8 cellular contexts compared by ENCODE assay signal in the genomic region with DNA sequence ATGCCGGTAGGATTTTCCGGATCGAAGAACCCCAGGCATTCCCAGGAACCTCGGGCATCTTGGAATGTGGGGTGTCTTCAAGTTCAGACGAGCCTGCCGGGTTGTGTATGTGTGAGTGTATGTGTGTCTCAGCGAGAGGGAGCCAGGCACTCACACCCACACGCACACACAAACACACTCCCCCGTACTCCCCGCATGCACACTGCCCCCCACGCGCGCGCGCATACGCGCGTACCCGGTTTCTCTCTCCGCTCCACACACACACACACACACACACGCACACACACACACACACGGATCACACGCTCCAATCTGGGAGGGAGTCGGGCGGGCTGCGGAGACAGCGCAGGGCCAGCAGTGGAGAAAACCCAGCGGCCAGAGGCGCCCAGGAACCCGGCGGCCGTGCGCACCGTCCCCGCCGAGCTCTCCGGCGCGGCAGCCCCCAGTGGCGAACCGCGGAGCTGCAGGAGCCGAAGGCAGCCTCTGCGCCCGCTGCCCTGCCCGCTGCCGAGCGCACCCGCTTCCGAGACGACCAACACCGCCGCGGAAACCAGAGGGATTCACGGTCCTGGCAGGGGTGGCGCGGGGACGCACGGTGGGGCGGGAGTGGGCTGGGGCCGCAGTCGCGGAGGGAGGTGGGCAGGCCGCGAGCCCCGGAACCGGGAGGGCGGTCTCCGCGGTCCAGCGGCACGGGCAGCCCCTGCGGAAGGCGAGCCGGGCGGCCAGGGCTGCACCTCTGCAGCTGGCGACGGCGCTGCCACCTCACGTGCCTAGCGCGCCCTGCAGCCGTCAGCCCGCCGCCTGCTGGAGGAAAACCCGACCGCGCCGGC. TPM values are rescaled to one million over a fixed set of nuclear protein-coding genes. Genes with fewer than 3 reads are reported as not detected.
DNase-seq lines count a peak whose midpoint lies in the region; ATAC-seq, FAIRE-seq and TF ChIP-seq lines count a peak whose summit lies in the region.

A gene (minus strand): TSS at position 125 of the 830 bp plus-strand sequence.

- peak within 1 kb of the TSS; percentile 76 for H4K91ac ChIP-seq in H1 (replicated peaks; ENCODE audit: insufficient read length, low read length)

- peak within 1 kb of the TSS; percentile 76 for H4K8ac ChIP-seq in H1 (ENCODE audit: extremely low read depth, insufficient read depth, low read length)

- peak; percentile 54 for ATAC-seq in HG02943 (IDR thresholded peaks at IDR 0.05; ENCODE audit: low read depth, unreplicated experiment)

- H2BK5ac ChIP-seq in H1 (ENCODE audit: low read depth, low read length), result peak within 1 kb of the TSS; percentile 47; the same call in 1 of the 2 replicates

- no peak within 1 kb of the TSS for H3K56ac ChIP-seq in H1 (replicated peaks; ENCODE audit: insufficient read length, low read depth, low read length)

- no peak for TF ChIP-seq EP300 in H1 (IDR thresholded peaks at IDR 0.05; ENCODE audit: borderline replicate concordance in 1 of 2, low read depth in 2 of 2, low read length in 2 of 2)

- H3K14ac ChIP-seq in H1 (ENCODE audit: insufficient read length), result no peak within 1 kb of the TSS

- no peaks in the 10 kb centered on the region for H4K20me1 ChIP-seq in H1 (replicated peaks in 1 of 2; ENCODE audit: control insufficient read depth in 1 of 2, insufficient read depth in 2 of 2, low read length in 2 of 2)

- DNase-seq in GM10248 (ENCODE audit: extremely low spot score), result peak; percentile 79
- peak; percentile 49 for DNase-seq in NCI-H2227 treated with DMSO at 0.1 percent for 48 hours (lab: John Stamatoyannopoulos, UW)
- DNase-seq in activated CD8-positive, alpha-beta memory T cell treated with anti-CD3 and anti-CD28 coated beads for 48 hours (ENCODE audit: low read depth in 2 of 3, low spot score in 2 of 3), result peak; percentile 39 to 47 (median 39)
- DNase-seq in H1 (ENCODE audit: low read depth in 1 of 2, low spot score in 2 of 2), result peak in 1 of 2 experiments; percentile 93
- DNase-seq in stimulated activated CD8-positive, alpha-beta memory T cell treated with anti-CD3 and anti-CD28 coated beads, Interleukin-15, amount 100 ng/mL, for 1 hour (ENCODE audit: low read depth), result peak; percentile 24
- no peak for DNase-seq in NCI-H226

- peak within 1 kb of the TSS; percentile 88 to 94 for H3K4me2 ChIP-seq in H1 (ENCODE audit: insufficient read depth in 1 of 2, low read depth in 2 of 2, low read length in 2 of 2)

- 0 out of 2 replicates have a peak within 1 kb of the TSS, but pooled peaks have one; percentile 61 for H2BK20ac ChIP-seq in H1 (ENCODE audit: low read length)

- H3K4me1 ChIP-seq in H1 (replicated peaks in 1 of 4; ENCODE audit: control insufficient read depth in 3 of 4, insufficient read depth in 4 of 4, low read length in 3 of 4), result peaks cover 13 to 24% (median 19%) of the 10 kb centered on the region in 4 experiments
- H3K4me1 ChIP-seq in mesodermal cell (ENCODE audit: control insufficient read depth, insufficient read depth, low read length, poor library complexity, severe bottlenecking), result peaks cover 7% of the 10 kb centered on the region

- peak within 1 kb of the TSS; percentile 56 to 76 (median 72) for H3K4me3 ChIP-seq in H1 (ENCODE audit: extremely low read depth in 1 of 4, insufficient read depth in 2 of 4, low read depth in 3 of 4, low read length in 4 of 4)
- peak within 1 kb of the TSS; percentile 47 for H3K4me3 ChIP-seq in mesodermal cell (ENCODE audit: extremely low read depth, insufficient read depth, low read length, poor library complexity, severe bottlenecking)

- peak within 1 kb of the TSS; percentile 82 for H3K18ac ChIP-seq in H1 (ENCODE audit: extremely low read depth, low read length)

- peak within 1 kb of the TSS; percentile 22 for H3K4ac ChIP-seq in H1 (replicated peaks; ENCODE audit: insufficient read length, low read depth, low read length)

- CTCF ChIA-PET in GM10248 (lab: Yijun Ruan, JAX), result interaction anchor here (0.7 to 1.2 kb wide), 8 partner anchors 12 to 607 kb away, joined by 3 to 5 read pairs (median 4); no protein-coding TSS in a partner anchor
- CTCF ChIA-PET in H1 (lab: Charles Lee; ENCODE audit: partially characterized antibody), result interaction anchor here (0.6 to 11.1 kb wide), 42 partner anchors 9 to 671 kb away, joined by 3 to 136 read pairs (median 3); no protein-coding TSS in a partner anchor

- H2BK120ac ChIP-seq in H1 (replicated peaks; ENCODE audit: low read depth, low read length), result peak within 1 kb of the TSS; percentile 19

- no peaks in the 10 kb centered on the region for H3K79me1 ChIP-seq in H1 (ENCODE audit: low read depth, low read length)

- no peak for FAIRE-seq in H1 (lab: Jason Lieb, UNC)

- H3K9me3 ChIP-seq in H1 (ENCODE audit: insufficient read depth in 2 of 2, low read depth in 1 of 2, low read length in 1 of 2), result no peaks in the 10 kb centered on the region
- no peaks in the 10 kb centered on the region for H3K9me3 ChIP-seq in mesodermal cell (ENCODE audit: control insufficient read depth, low read length)

- TF ChIP-seq POLR2A in H1 (IDR thresholded peaks at IDR 0.05; ENCODE audit: control extremely low read depth in 1 of 2, low read depth in 2 of 2, low read length in 2 of 2), result peak in 1 of 2 experiments; percentile 47; a peak in 1 of 3 replicates

- H2AK5ac ChIP-seq in H1 (ENCODE audit: low read depth, low read length), result peak within 1 kb of the TSS; percentile 82; the same call in 1 of the 2 replicates

- no peak within 1 kb of the TSS for H4K5ac ChIP-seq in H1 (ENCODE audit: insufficient read length, low read depth, low read length)

- POLR2A ChIA-PET in GM10248 (lab: Yijun Ruan, JAX), result no interaction called here
- POLR2A ChIA-PET in H1 (lab: Charles Lee; ENCODE audit: partially characterized antibody), result interaction anchor here (0.6 to 1.4 kb wide), 5 partner anchors 25 to 259 kb away, joined by 3 to 4 read pairs (median 3); no protein-coding TSS in a partner anchor

- H3K27me3 ChIP-seq in H1 (replicated peaks in 1 of 4; ENCODE audit: control insufficient read depth in 3 of 4, extremely low read depth in 1 of 4, insufficient read depth in 3 of 4, low read length in 3 of 4), result peaks cover 3 to 23% (median 19%) of the 10 kb centered on the region in 4 experiments; a peak in 6 of 7 replicates

- H3K9ac ChIP-seq in H1 (replicated peaks in 1 of 4; ENCODE audit: extremely low read depth in 1 of 4, low read depth in 3 of 4, low read length in 3 of 4), result peak within 1 kb of the TSS; percentile 42 to 52 (median 48); a peak in 6 of 7 replicates

- H2BK12ac ChIP-seq in H1 (ENCODE audit: low read depth, low read length), result peak within 1 kb of the TSS; percentile 97; the same call in 1 of the 2 replicates

- peak; percentile 64 to 73 for TF ChIP-seq RAD21 in H1 (IDR thresholded peaks at IDR 0.05 in 1 of 2, conservative IDR thresholded peaks at IDR 0.05 in 1 of 2; ENCODE audit: low read depth in 2 of 2, low read length in 2 of 2)

- H2AFZ ChIP-seq in H1 (ENCODE audit: low read length), result peak within 1 kb of the TSS; percentile 90

- H3K79me2 ChIP-seq in H1 (ENCODE audit: control insufficient read depth in 1 of 2, insufficient read depth in 2 of 2, low read length in 2 of 2), result no peaks in the 10 kb centered on the region

- TF ChIP-seq CTCF in GM10248 (IDR thresholded peaks at IDR 0.05; ENCODE audit: control extremely low read depth, extremely low read depth, low read depth, missing control alignments), result peak; percentile 55
- TF ChIP-seq CTCF in H1 (IDR thresholded peaks at IDR 0.05; ENCODE audit: control extremely low read depth in 1 of 3, insufficient read depth in 1 of 3, low read depth in 1 of 3, low read length in 3 of 3), result peak; percentile 70 to 91 (median 89)

- H3K23ac ChIP-seq in H1 (ENCODE audit: insufficient read length), result no peak within 1 kb of the TSS

- peak within 1 kb of the TSS; percentile 89; the same call in 1 of the 2 replicates for H2BK15ac ChIP-seq in H1 (ENCODE audit: low read length)

- peaks cover 13% of the 10 kb centered on the region for H3K23me2 ChIP-seq in H1 (ENCODE audit: low read depth, low read length)

- H3K27ac ChIP-seq in H1 (ENCODE audit: low read depth, low read length) (no peak within 1 kb of the TSS), mesodermal cell (ENCODE audit: low read depth, low read length, severe bottlenecking) (no peak within 1 kb of the TSS)

- WGBS in H1 (ENCODE audit: extremely low coverage in 1 of 2, insufficient coverage in 1 of 2, insufficient read length in 1 of 2, insufficient replicate concordance in 2 of 2, low coverage in 1 of 2, low lambda C conversion rate in 2 of 2, missing lambda C conversion rate in 1 of 2), 2 experiments, result 1% methylated on average over 60 of the region's 89 CpGs; no CpG with 5 or more reads in 1 of the 2 experiments
- WGBS in mesodermal cell (ENCODE audit: insufficient coverage in 2 of 2), 2 experiments, result 0 to 1% methylated on average over 46 to 63 of the region's 89 CpGs

- H3K36me3 ChIP-seq in H1 (ENCODE audit: control insufficient read depth in 2 of 4, insufficient read depth in 4 of 4, low read length in 3 of 4) (no peaks in the 10 kb centered on the region), mesodermal cell (ENCODE audit: control insufficient read depth, insufficient read depth, low read length) (no peaks in the 10 kb centered on the region)

TF ChIP-seq in H1, 55 proteins besides CTCF, POLR2A, EP300 and RAD21 (continues in another document):
- TF ChIP-seq POU5F1 (IDR thresholded peaks at IDR 0.05; ENCODE audit: low read depth, low read length) (no peak), CHD2 (IDR thresholded peaks at IDR 0.05; ENCODE audit: low read length) (0 out of 2 replicates have a peak, but pooled peaks have one; percentile 2), SIRT6 (IDR thresholded peaks at IDR 0.05; ENCODE audit: low read length) (no peak), TAF1 (IDR thresholded peaks at IDR 0.05; ENCODE audit: low read depth, low read length) (no peak; the same call in 1 of the 2 replicates), SIN3A (conservative IDR thresholded peaks at IDR 0.05 in 1 of 2, IDR thresholded peaks at IDR 0.05 in 1 of 2; ENCODE audit: low read depth in 1 of 2, low read length in 2 of 2) (0 out of 4 replicates have a peak, but pooled peaks of 1 of the 2 experiments have one; percentile 38), BACH1 (IDR thresholded peaks at IDR 0.05; ENCODE audit: low read length) (peak; percentile 4), RBBP5 (IDR thresholded peaks at IDR 0.05; ENCODE audit: borderline replicate concordance, low read depth, low read length) (peak; percentile 53; the same call in 1 of the 2 replicates), GTF2F1 (IDR thresholded peaks at IDR 0.05; ENCODE audit: borderline replicate concordance, low read depth, low read length) (no peak)

RNA-seq across cellular contexts. Expression of the gene that starts here (rescaled TPM):
- total RNA-seq in H1 (2021; fragmentation: NEBNext Ultra II Directional; extraction: Animal tissue kit (Norgen Biotek cat#: 25700)), result 2.3 TPM in 2 replicates
- 2.3 and 2.9 TPM in 2 replicates for polyA plus RNA-seq in H1 (2011; rRNA removed)
- 2.1 TPM for polyA plus RNA-seq in H1 (2011; cell fraction: cytosol; rRNA removed)
- 5.0 TPM for polyA plus RNA-seq in H1 (2011; cell fraction: nucleus; rRNA removed)
- 0.64 to 1.5 TPM (median 1.2 TPM) in 4 replicates for polyA plus RNA-seq in H1 (2012, experiment 1 of 2)
- polyA plus RNA-seq in H1 (2012, experiment 2 of 2), result 0.75 TPM
- polyA plus RNA-seq in H1 (2013, experiment 1 of 2), result 2.1 TPM
- 2.3 TPM for polyA plus RNA-seq in H1 (2013, experiment 2 of 2)
- polyA minus RNA-seq in H1 (2011; rRNA and poly(A)+ RNA removed), result 3.2 and 3.8 TPM in 2 replicates
- polyA minus RNA-seq in H1 (2011; cell fraction: cytosol; rRNA and poly(A)+ RNA removed), result 2.9 TPM
- 6.2 TPM for polyA minus RNA-seq in H1 (2011; cell fraction: nucleus; rRNA and poly(A)+ RNA removed)
- not detected for polyA plus RNA-seq in mesodermal cell (2013, experiment 1 of 2)
- polyA plus RNA-seq in mesodermal cell (2013, experiment 2 of 2), result 0.10 TPM
